In the genomic region with DNA sequence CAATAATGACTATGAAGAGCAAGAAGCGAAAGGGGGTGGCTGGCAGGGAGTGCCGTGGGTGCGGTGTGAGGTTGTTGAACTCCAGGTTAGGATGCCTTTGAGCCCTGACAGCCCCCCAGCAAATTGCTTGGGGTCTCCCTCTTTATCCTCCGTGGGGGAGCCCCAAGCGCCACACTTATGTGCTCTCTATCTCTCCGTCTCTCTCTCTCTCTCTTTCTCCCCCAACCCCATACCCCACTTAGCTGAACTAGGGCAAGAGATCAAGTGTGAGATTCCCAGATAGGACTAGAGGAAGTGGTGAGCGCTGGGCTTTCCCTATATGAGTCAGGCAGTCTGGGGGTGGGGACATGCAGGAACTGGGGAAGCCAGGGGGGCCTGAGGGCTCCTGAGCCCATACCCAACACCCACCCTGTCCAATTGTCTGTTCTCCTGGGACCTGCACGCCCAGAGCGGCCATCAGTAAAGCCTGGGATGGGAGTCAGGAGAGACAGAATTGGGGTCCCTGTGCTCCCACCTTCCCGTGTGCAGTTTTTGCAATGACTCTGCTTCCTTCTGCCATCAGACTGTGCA, we compare ENCODE assay signal across 8 cellular contexts. TPM values are rescaled to one million over a fixed set of nuclear protein-coding genes. Genes with fewer than 3 reads are reported as not detected.
DNase-seq lines count a peak whose midpoint lies in the region; ATAC-seq, FAIRE-seq and TF ChIP-seq lines count a peak whose summit lies in the region.

No MANE protein-coding gene starts in this region.

- H3K4ac ChIP-seq in mesendoderm (ENCODE audit: low read depth, low read length) (no peak overlapping the region), H9 (ENCODE audit: low read depth, low read length) (no peak overlapping the region)

- DNase-seq in SW 1271 (lab: John Stamatoyannopoulos, UW) (peak; percentile 15 to 76), amniotic epithelial cell (ENCODE audit: low read depth) (peak; percentile 75), mesendoderm (peak; percentile 59), urothelium cell line (ENCODE audit: low spot score) (peak; percentile 72), H9 (no peak), iPS-NIHi11 (ENCODE audit: low spot score) (no peak)

- no peaks in the 10 kb centered on the region for H3K9me3 ChIP-seq in H9 (ENCODE audit: control insufficient read depth, low read depth, low read length)

- no peak overlapping the region for H3K23ac ChIP-seq in mesendoderm (ENCODE audit: low read length)
- no peak overlapping the region for H3K23ac ChIP-seq in H9 (ENCODE audit: insufficient read length, low read depth, low read length)

- H3K4me1 ChIP-seq in ACC112 (ENCODE audit: control insufficient read depth, insufficient read depth, low read length, unreplicated experiment) = peaks cover 34% of the 10 kb centered on the region
- H3K4me1 ChIP-seq in mesendoderm (ENCODE audit: control insufficient read depth, low read depth, low read length) = peaks cover 8% of the 10 kb centered on the region
- no peaks in the 10 kb centered on the region for H3K4me1 ChIP-seq in H9 (ENCODE audit: insufficient read depth, low read length)

- H4K5ac ChIP-seq in mesendoderm (ENCODE audit: low read length) (no peak overlapping the region), H9 (ENCODE audit: insufficient read length, low read depth, low read length) (no peak overlapping the region)

- H3K9ac ChIP-seq in mesendoderm (ENCODE audit: low read length) (no peak overlapping the region), H9 (ENCODE audit: extremely low read depth, insufficient read length, low read length) (no peak overlapping the region)

- no peaks in the 10 kb centered on the region for H3K23me2 ChIP-seq in H9 (ENCODE audit: insufficient read length, low read depth, low read length, poor library complexity, severe bottlenecking)

- H3K4me1 Mint-ChIP-seq in H9 = peaks cover 12 to 16% of the 10 kb centered on the region in 2 experiments

- H3K27me3 ChIP-seq in ACC112 (ENCODE audit: insufficient read depth, low read length) = no peaks in the 10 kb centered on the region
- H3K27me3 ChIP-seq in mesendoderm (ENCODE audit: insufficient read depth, low read length, poor library complexity) = no peaks in the 10 kb centered on the region
- H3K27me3 ChIP-seq in H9 (ENCODE audit: insufficient read depth, low read length) = no peaks in the 10 kb centered on the region

- H3T11ph ChIP-seq in H9 (ENCODE audit: low read length) = no peak overlapping the region

- H3K79me1 ChIP-seq in mesendoderm (ENCODE audit: low read length) (peaks cover 3% of the 10 kb centered on the region), H9 (ENCODE audit: insufficient read depth, low read depth, low read length, poor library complexity, severe bottlenecking) (no peaks in the 10 kb centered on the region)

- no peak for TF ChIP-seq CTCF in H9 (conservative IDR thresholded peaks at IDR 0.05)

- no peak overlapping the region for H4K91ac ChIP-seq in H9 (ENCODE audit: insufficient read length, low read depth, low read length)

- H2AK5ac ChIP-seq in mesendoderm (ENCODE audit: low read length) (no peak overlapping the region), H9 (ENCODE audit: insufficient read length, low read length) (no peak overlapping the region)

- H3K79me2 ChIP-seq in ACC112 (ENCODE audit: control insufficient read depth, insufficient read depth, low read length, unreplicated experiment) (peaks cover 62% of the 10 kb centered on the region), mesendoderm (ENCODE audit: control insufficient read depth, insufficient read depth, low read length) (no peaks in the 10 kb centered on the region), H9 (ENCODE audit: insufficient read depth, low read length) (no peaks in the 10 kb centered on the region)

- H3K27me3 Mint-ChIP-seq in H9 (ENCODE audit: low read depth) = peaks cover 10% of the 10 kb centered on the region

- no peak overlapping the region for H2BK20ac ChIP-seq in H9 (ENCODE audit: low read depth, low read length, poor library complexity, severe bottlenecking)

- H2BK12ac ChIP-seq in H9 (ENCODE audit: insufficient read length, low read depth, low read length) = no peak overlapping the region

- H4K8ac ChIP-seq in mesendoderm (ENCODE audit: low read depth, low read length) = no peak overlapping the region
- no peak overlapping the region for H4K8ac ChIP-seq in H9 (replicated peaks; ENCODE audit: insufficient read length, low read depth, low read length)

- H2AFZ ChIP-seq in ACC112 (ENCODE audit: low read length, unreplicated experiment) (no peak overlapping the region), H9 (ENCODE audit: low read length) (no peak overlapping the region)

- FAIRE-seq in urothelium cell line (lab: Jason Lieb, UNC) = no peak

- H3K36me3 Mint-ChIP-seq in H9 (ENCODE audit: insufficient read depth in 1 of 3, low read depth in 3 of 3) = peaks cover 7 to 15% (median 10%) of the 10 kb centered on the region in 3 experiments; a peak in 6 of 7 replicates

- H3K4me3 ChIP-seq in ACC112 (ENCODE audit: low read depth, low read length) = no peak overlapping the region
- no peak overlapping the region for H3K4me3 ChIP-seq in mesendoderm (ENCODE audit: low read length)

- peaks cover 7 to 8% of the 10 kb centered on the region in 2 experiments for H3K9me3 Mint-ChIP-seq in H9

- H3K27ac Mint-ChIP-seq in H9 = peak overlapping the region in 1 of 3 experiments; percentile 68; a peak in 1 of 7 replicates

- H3K27ac ChIP-seq in ACC112 (ENCODE audit: low read depth, low read length) = peak overlapping the region; percentile 85
- H3K27ac ChIP-seq in mesendoderm (ENCODE audit: low read depth, low read length) = no peak overlapping the region
- no peak overlapping the region for H3K27ac ChIP-seq in H9 (ENCODE audit: insufficient read length, low read depth, low read length)

- no peak overlapping the region for H3K4me3 Mint-ChIP-seq in H9

- peak; percentile 45 for ATAC-seq in GM21825 (IDR thresholded peaks at IDR 0.05; ENCODE audit: unreplicated experiment)

- H3K18ac ChIP-seq in mesendoderm (ENCODE audit: low read length) = no peak overlapping the region
- no peak overlapping the region for H3K18ac ChIP-seq in H9 (ENCODE audit: insufficient read length, low read depth, low read length)

- H3K56ac ChIP-seq in mesendoderm (ENCODE audit: low read length) = no peak overlapping the region
- H3K56ac ChIP-seq in H9 (ENCODE audit: insufficient read length, low read depth, low read length) = no peak overlapping the region

- H3K4me2 ChIP-seq in mesendoderm (ENCODE audit: low read length) (no peak overlapping the region), H9 (ENCODE audit: insufficient read depth, insufficient read length, low read length) (no peak overlapping the region)

- H3K36me3 ChIP-seq in ACC112 (ENCODE audit: insufficient read depth, low read length) = 0 out of 2 replicates have a peak, but pooled peaks cover 5% of the 10 kb centered on the region
- no peaks in the 10 kb centered on the region for H3K36me3 ChIP-seq in mesendoderm (ENCODE audit: control insufficient read depth, insufficient read depth, low read length)

- no peak overlapping the region for H3K14ac ChIP-seq in H9 (ENCODE audit: insufficient read depth, low read length)

- H4K20me1 ChIP-seq in H9 (ENCODE audit: control insufficient read depth, insufficient read depth, insufficient read length) = no peaks in the 10 kb centered on the region

- H2BK120ac ChIP-seq in mesendoderm (ENCODE audit: low read depth, low read length) = no peak overlapping the region
- no peak overlapping the region for H2BK120ac ChIP-seq in H9 (ENCODE audit: low read depth, low read length, poor library complexity, severe bottlenecking)

- WGBS in mesendoderm (ENCODE audit: extremely low coverage, insufficient coverage, low lambda C conversion rate) = no CpG with 5 or more reads among the region's 10 CpGs
- no CpG with 5 or more reads among the region's 10 CpGs for WGBS in H9 (ENCODE audit: extremely low coverage, insufficient read length, low lambda C conversion rate)

- no peak overlapping the region for H2BK5ac ChIP-seq in mesendoderm (ENCODE audit: low read length)
- H2BK5ac ChIP-seq in H9 (ENCODE audit: insufficient read length, low read length) = no peak overlapping the region

- H2BK15ac ChIP-seq in mesendoderm (replicated peaks; ENCODE audit: low read depth) (no peak overlapping the region), H9 (ENCODE audit: low read depth, low read length) (no peak overlapping the region)

RNA-seq across cellular contexts. Expression of a gene that starts 7.8 kb away (rescaled TPM):
- 9.0 TPM for polyA plus RNA-seq in mesendoderm (2013, experiment 1 of 2)
- 9.2 TPM for polyA plus RNA-seq in mesendoderm (2013, experiment 2 of 2)
- total RNA-seq in H9 (2021) = 16.5 and 16.6 TPM in 2 replicates

RNA-seq across cellular contexts. Expression of a gene that starts 20.8 kb away (rescaled TPM):
- polyA plus RNA-seq in mesendoderm (2013, experiment 1 of 2) = not detected
- polyA plus RNA-seq in mesendoderm (2013, experiment 2 of 2) = not detected
- not detected in 2 replicates for total RNA-seq in H9 (2021)

RNA-seq across cellular contexts. Expression of a gene that starts 39.1 kb away (rescaled TPM):
- not detected for polyA plus RNA-seq in mesendoderm (2013, experiment 1 of 2)
- polyA plus RNA-seq in mesendoderm (2013, experiment 2 of 2) = not detected
- total RNA-seq in H9 (2021) = not detected in 2 replicates

RNA-seq across cellular contexts. Expression of a gene that starts 58.5 kb away (rescaled TPM):
- not detected for polyA plus RNA-seq in mesendoderm (2013, experiment 1 of 2)
- polyA plus RNA-seq in mesendoderm (2013, experiment 2 of 2) = not detected
- not detected in 2 replicates for total RNA-seq in H9 (2021)

Comparison
In these comparisons a context has a peak if more than half of its experiments do, and no peak if none do; other contexts are left out.
1. DNase-seq: peak in SW 1271 (2 of 2), amniotic epithelial cell (single experiment), mesendoderm (single experiment) and urothelium cell line (single experiment); none in H9 (single experiment) and iPS-NIHi11 (single experiment).